Comparison of ENCODE assay signal across 19 cellular contexts in genomic region chr3:52203701-52204100, GRCh38. TPM values are rescaled to one million over a fixed set of nuclear protein-coding genes. Genes with fewer than 3 reads are reported as not detected.
"Had no signal": no experiment of that assay in that cellular context is flagged by ENCODE, and none has a peak within 500 bp of the region (broad histone marks: within the 10 kb centered on the region; RNA-seq: fewer than 3 reads in every experiment).

No MANE protein-coding gene starts in this region.

- H3K27me3 ChIP-seq: body of pancreas, esophagus squamous epithelium, upper lobe of left lung had no signal

- H3K27ac ChIP-seq: coronary artery had no signal

- H3K27ac Mint-ChIP-seq: activated naive CD4-positive, alpha-beta T cell treated with anti-CD3 and anti-CD28 coated beads, Interleukin-2, amount 10 ng/mL, durations not matched to agents 7 days and 5 days; nephron progenitor cell had no signal

- ATAC-seq: sciatic nerve; stimulated activated naive CD8-positive, alpha-beta T cell treated with anti-CD3 and anti-CD28 coated beads, Interleukin-15, amount 100 ng/mL, for 72 hours; T-helper 17 cell had no signal

- H3K4me3 Mint-ChIP-seq: activated naive CD4-positive, alpha-beta T cell treated with anti-CD3 and anti-CD28 coated beads, Interleukin-2, amount 10 ng/mL, durations not matched to agents 7 days and 5 days; nephron progenitor cell; stimulated activated naive CD8-positive, alpha-beta T cell treated with anti-CD3 and anti-CD28 coated beads, Interleukin-15, amount 100 ng/mL, for 72 hours; T-helper 17 cell had no signal

- H3K9me3 Mint-ChIP-seq: activated naive CD4-positive, alpha-beta T cell treated with anti-CD3 and anti-CD28 coated beads, Interleukin-2, amount 10 ng/mL, durations not matched to agents 7 days and 5 days; nephron progenitor cell; stimulated activated naive CD8-positive, alpha-beta T cell treated with anti-CD3 and anti-CD28 coated beads, Interleukin-15, amount 100 ng/mL, for 72 hours had no signal

- H3K9me3 ChIP-seq: body of pancreas, esophagus squamous epithelium, upper lobe of left lung had no signal

- DNase-seq: activated CD4-positive, alpha-beta T cell treated with anti-CD3 and anti-CD28 coated beads for 4 hours; activated CD8-positive, alpha-beta memory T cell treated with anti-CD3 and anti-CD28 coated beads, Interleukin-2, amount 50 U/mL, for 48 hours; activated naive CD4-positive, alpha-beta T cell treated with anti-CD3 and anti-CD28 coated beads, Interleukin-2, amount 10 ng/mL, durations not matched to agents 7 days and 5 days; amygdala; central memory CD4-positive, alpha-beta T cell; esophagus squamous epithelium; foreskin melanocyte; head of caudate nucleus; kidney glomerular epithelial cell; nephron progenitor cell; stimulated activated naive CD8-positive, alpha-beta T cell treated with anti-CD3 and anti-CD28 coated beads, Interleukin-15, amount 100 ng/mL, for 72 hours; T-helper 17 cell; upper lobe of left lung had no signal

- H3K27me3 Mint-ChIP-seq: activated naive CD4-positive, alpha-beta T cell treated with anti-CD3 and anti-CD28 coated beads, Interleukin-2, amount 10 ng/mL, durations not matched to agents 7 days and 5 days; stimulated activated naive CD8-positive, alpha-beta T cell treated with anti-CD3 and anti-CD28 coated beads, Interleukin-15, amount 100 ng/mL, for 72 hours; T-helper 17 cell had no signal

- H3K4me3 ChIP-seq: body of pancreas, coronary artery, esophagus squamous epithelium, upper lobe of left lung had no signal

RNA-seq across cellular contexts. Expression of gene TLR9, which starts 21.7 kb away (rescaled TPM):
- total RNA-seq: esophagus squamous epithelium, osteoblast, pulmonary artery endothelial cell, temporal lobe had no signal
